Comparison of ENCODE assay signal across 17 cellular contexts in the genomic region with DNA sequence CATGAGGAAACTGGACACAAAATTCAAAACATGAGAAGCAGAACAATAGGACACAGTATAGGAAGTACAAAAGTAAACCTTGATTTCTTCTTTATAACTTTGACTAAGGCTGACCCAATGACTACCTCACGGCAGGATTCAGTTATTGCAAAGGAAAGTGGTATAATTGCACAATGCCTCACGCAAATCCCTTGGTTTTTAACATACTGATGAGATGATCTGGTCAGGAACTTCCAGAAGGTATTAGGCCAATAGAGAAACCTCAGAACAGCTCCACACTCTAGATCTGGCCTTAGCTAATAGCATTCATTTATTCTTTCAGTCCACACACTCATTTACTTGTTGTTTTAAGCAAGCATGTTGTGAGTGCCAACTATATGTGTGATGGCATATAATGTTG.
DNase-seq lines count a peak whose midpoint lies in the region; ATAC-seq, FAIRE-seq and TF ChIP-seq lines count a peak whose summit lies in the region.
"Had no signal": no experiment of that assay in that cellular context is flagged by ENCODE, and none has a peak within 500 bp of the region (broad histone marks: within the 10 kb centered on the region; RNA-seq: fewer than 3 reads in every experiment).

No MANE protein-coding gene starts in this region.

- H3K4me3 Mint-ChIP-seq in HFFc6, result no peak overlapping the region
- H3K4me3 Mint-ChIP-seq: CD14-positive monocyte had no signal

- no peaks in the 10 kb centered on the region for H3K36me3 ChIP-seq in esophagus muscularis mucosa
- no peaks in the 10 kb centered on the region for H3K36me3 ChIP-seq in effector memory CD4-positive, alpha-beta T cell (ENCODE audit: control insufficient read depth, insufficient read depth, low read length)

- DNase-seq in AG08396 (ENCODE audit: low spot score), result peak; percentile 1
- peak; percentile 65 for DNase-seq in HFFc6
- DNase-seq in amniotic epithelial cell (ENCODE audit: low read depth), result peak; percentile 97
- DNase-seq in fibroblast of villous mesenchyme (ENCODE audit: low read depth), result peak; percentile 87
- no peak for DNase-seq in esophagus muscularis mucosa (ENCODE audit: extremely low spot score)
- DNase-seq in urothelium cell line (ENCODE audit: low spot score), result no peak
- no peak for DNase-seq in effector memory CD4-positive, alpha-beta T cell
- DNase-seq: activated naive CD4-positive, alpha-beta T cell; effector CD8-positive, alpha-beta T cell; midbrain; NCI-H146; NCI-H446; occipital lobe; stimulated activated naive CD8-positive, alpha-beta T cell treated with anti-CD3 and anti-CD28 coated beads, Interleukin-15, Interleukin-2, amounts not matched to agents 100 U/mL and 50 U/mL, for 24 hours had no signal

- TF ChIP-seq POLR2A in esophagus muscularis mucosa (IDR thresholded peaks at IDR 0.05; ENCODE audit: low read depth), result no peak

- peaks cover 13% of the 10 kb centered on the region; the same call in 1 of the 2 replicates for H3K4me1 Mint-ChIP-seq in HFFc6 (ENCODE audit: low read depth)

- ATAC-seq in HG03520 (IDR thresholded peaks at IDR 0.05; ENCODE audit: unreplicated experiment), result no peak
- ATAC-seq: GM12878; stimulated activated naive CD8-positive, alpha-beta T cell treated with anti-CD3 and anti-CD28 coated beads, Interleukin-15, Interleukin-2, amounts not matched to agents 100 U/mL and 50 U/mL, for 24 hours had no signal

- no peaks in the 10 kb centered on the region for H3K9me3 ChIP-seq in esophagus muscularis mucosa
- H3K9me3 ChIP-seq in effector memory CD4-positive, alpha-beta T cell (ENCODE audit: control insufficient read depth, low read length), result no peaks in the 10 kb centered on the region

- intact Hi-C loops in esophagus muscularis mucosa (cut with DNase I), result no loop called here

- H3K4me3 ChIP-seq in fibroblast of villous mesenchyme (ENCODE audit: low read depth, low read length), result no peak overlapping the region
- no peak overlapping the region for H3K4me3 ChIP-seq in esophagus muscularis mucosa
- no peak overlapping the region for H3K4me3 ChIP-seq in effector memory CD4-positive, alpha-beta T cell (ENCODE audit: insufficient read depth, low read depth, low read length, poor library complexity, severe bottlenecking)
- H3K4me3 ChIP-seq: GM12878 had no signal

- no peaks in the 10 kb centered on the region for H3K36me3 Mint-ChIP-seq in HFFc6 (ENCODE audit: low read depth)
- H3K36me3 Mint-ChIP-seq: CD14-positive monocyte had no signal

- no peak for TF ChIP-seq CTCF in HFFc6 (IDR thresholded peaks at IDR 0.05)
- TF ChIP-seq CTCF in fibroblast of villous mesenchyme (IDR thresholded peaks at IDR 0.05; ENCODE audit: insufficient read depth, low read depth, low read length), result no peak
- TF ChIP-seq CTCF in esophagus muscularis mucosa (IDR thresholded peaks at IDR 0.05), result no peak

- no peaks in the 10 kb centered on the region for H3K27me3 ChIP-seq in esophagus muscularis mucosa
- H3K27me3 ChIP-seq in effector memory CD4-positive, alpha-beta T cell (replicated peaks; ENCODE audit: control insufficient read depth, insufficient read depth, low read length, poor library complexity, severe bottlenecking), result no peaks in the 10 kb centered on the region

- 80% methylated on average over 2 of the region's 2 CpGs for WGBS in esophagus muscularis mucosa

- peaks cover 0 to 2% (median under 1%) of the 10 kb centered on the region in 4 donors for H3K4me1 ChIP-seq in esophagus muscularis mucosa
- H3K4me1 ChIP-seq in effector memory CD4-positive, alpha-beta T cell (ENCODE audit: control insufficient read depth, insufficient read depth, low read length, poor library complexity, severe bottlenecking), result no peaks in the 10 kb centered on the region

- no peaks in the 10 kb centered on the region for H3K27me3 Mint-ChIP-seq in HFFc6 (ENCODE audit: insufficient read depth)

- no peak overlapping the region for H3K27ac Mint-ChIP-seq in HFFc6
- H3K27ac Mint-ChIP-seq: CD14-positive monocyte had no signal

- no peak for FAIRE-seq in urothelium cell line (lab: Jason Lieb, UNC)
- FAIRE-seq: GM12878 had no signal

- no peaks in the 10 kb centered on the region for H3K9me3 Mint-ChIP-seq in HFFc6
- H3K9me3 Mint-ChIP-seq: CD14-positive monocyte had no signal

- TF ChIP-seq EP300 in esophagus muscularis mucosa (IDR thresholded peaks at IDR 0.05), result no peak

- H3K27ac ChIP-seq in esophagus muscularis mucosa (replicated peaks in 1 of 4), result no peak overlapping the region
- no peak overlapping the region for H3K27ac ChIP-seq in effector memory CD4-positive, alpha-beta T cell (ENCODE audit: insufficient read depth, low read length, poor library complexity, severe bottlenecking)

Comparison
In these comparisons a context has a peak if more than half of its experiments do, and no peak if none do; other contexts are left out.
1. DNase-seq: peak in AG08396 (single experiment), HFFc6 (single experiment), amniotic epithelial cell (single experiment) and fibroblast of villous mesenchyme (single experiment); none in esophagus muscularis mucosa (single experiment), urothelium cell line (single experiment) and effector memory CD4-positive, alpha-beta T cell (0 of 3).